8 cellular contexts compared by ENCODE assay signal in genomic region chr7:112421666-112422486, GRCh38. TPM values are rescaled to one million over a fixed set of nuclear protein-coding genes. Genes with fewer than 3 reads are reported as not detected.
A peak's percentile ranks its signal among the peaks of the same experiment; 100 is the strongest.
DNase-seq lines count a peak whose midpoint lies in the region; ATAC-seq, FAIRE-seq and TF ChIP-seq lines count a peak whose summit lies in the region.

No MANE protein-coding gene starts in this region.

- FAIRE-seq in D721Med (lab: Jason Lieb, UNC) = no peak

- no peaks in the 10 kb centered on the region for H3K27me3 ChIP-seq in A673 (replicated peaks; ENCODE audit: insufficient read depth, low read depth, low read length, poor library complexity)
- H3K27me3 ChIP-seq in MG63 = no peaks in the 10 kb centered on the region

- H3K9me3 ChIP-seq in A673 (ENCODE audit: low read depth, low read length, poor library complexity, severe bottlenecking) (no peaks in the 10 kb centered on the region), MG63 (no peaks in the 10 kb centered on the region)

- CTCF ChIA-PET in A673 (lab: Charles Lee) = no interaction called here
- CTCF ChIA-PET in RWPE1 (lab: Yijun Ruan, JAX) = no interaction called here

- intact Hi-C loops in A673 (cut with micrococcal nuclease; ENCODE audit: unreplicated experiment) = no loop called here

- H3K4me3 ChIP-seq in A673 (ENCODE audit: low read depth, low read length, poor library complexity, severe bottlenecking) (no peak overlapping the region), MG63 (no peak overlapping the region)

- no peak for TF ChIP-seq CTCF in A673 (conservative IDR thresholded peaks at IDR 0.05; ENCODE audit: low read depth, low read length)
- no peak for TF ChIP-seq CTCF in RWPE1 (conservative IDR thresholded peaks at IDR 0.05; ENCODE audit: low read depth)
- no peak for TF ChIP-seq CTCF in D721Med (IDR thresholded peaks at IDR 0.05; ENCODE audit: insufficient read depth, missing control alignments)

- POLR2A ChIA-PET in A673 (lab: Charles Lee; ENCODE audit: low non-redundant PET) (no interaction called here), RWPE1 (lab: Yijun Ruan, JAX; ENCODE audit: low non-redundant PET) (no interaction called here)

- H3K4me1 ChIP-seq in A673 (ENCODE audit: insufficient read depth, low read length, poor library complexity, severe bottlenecking) = peaks cover 13% of the 10 kb centered on the region

- ATAC-seq in GM19467 (IDR thresholded peaks at IDR 0.05; ENCODE audit: unreplicated experiment) (peak; percentile 64), GM19023 (IDR thresholded peaks at IDR 0.05; ENCODE audit: unreplicated experiment) (no peak)

- BruUV-seq in A673 (replicated peaks; lab: Mats Ljungman, UMichigan) = no TSS peak

- H3K27ac ChIP-seq in A673 (ENCODE audit: low read depth, low read length, poor library complexity, severe bottlenecking) (no peak overlapping the region), RWPE1 (peak overlapping the region; percentile 25)

- DNase-seq in A673 (ENCODE audit: low spot score) (peak; percentile 14), RWPE1 (ENCODE audit: low spot score) (no peak), iPS-NIHi11 (ENCODE audit: low spot score) (peak; percentile 14), H4 (ENCODE audit: low spot score) (no peak), D721Med (ENCODE audit: insufficient read length, low spot score) (no peak), MG63 (no peak)

- H3K36me3 ChIP-seq in A673 (ENCODE audit: insufficient read depth, low read length, poor library complexity, severe bottlenecking) (no peaks in the 10 kb centered on the region), MG63 (no peaks in the 10 kb centered on the region)

RNA-seq across cellular contexts. Expression of gene IFRD1, which starts 28.4 kb away (rescaled TPM):
- total RNA-seq in A673 (2021) = 76.9 and 79.9 TPM in 2 replicates
- total RNA-seq in H4 (2014; rRNA removed; shearing (Covaris generic)) = 100 and 107 TPM in 2 replicates
- total RNA-seq in MG63 (2014; rRNA removed; shearing (Covaris generic); ENCODE audit: low replicate concordance) = 29.5 and 40.1 TPM in 2 replicates

RNA-seq across cellular contexts. Expression of gene LSMEM1, which starts 58.9 kb away (rescaled TPM):
- 3.3 and 4.4 TPM in 2 replicates for total RNA-seq in A673 (2021)
- not detected in 2 replicates for total RNA-seq in H4 (2014; rRNA removed; shearing (Covaris generic))
- total RNA-seq in MG63 (2014; rRNA removed; shearing (Covaris generic); ENCODE audit: low replicate concordance) = not detected in 2 replicates

Comparison
In these comparisons a context has a peak if more than half of its experiments do, and no peak if none do; other contexts are left out.
1. DNase-seq: peak in A673 (single experiment) and iPS-NIHi11 (single experiment); none in RWPE1 (single experiment), H4 (single experiment), D721Med (single experiment) and MG63 (single experiment).